In genomic region chr9:126057036-126057435, GRCh38 we compare ENCODE assay signal across 29 cellular contexts.
DNase-seq lines count a peak whose midpoint lies in the region; ATAC-seq and TF ChIP-seq lines count a peak whose summit lies in the region.
"Had no signal": no experiment of that assay in that cellular context is flagged by ENCODE, and none has a peak within 500 bp of the region (broad histone marks: within the 10 kb centered on the region; RNA-seq: fewer than 3 reads in every experiment).

No MANE protein-coding gene starts in this region.

- TF ChIP-seq CTCF in neural cell (IDR thresholded peaks at IDR 0.05; ENCODE audit: poor library complexity, severe bottlenecking) (no peak), SK-N-SH (IDR thresholded peaks at IDR 0.05) (no peak)

- no peak overlapping the region for H3K9ac ChIP-seq in neural cell (ENCODE audit: low read length)
- H3K9ac ChIP-seq in SK-N-SH: no peak overlapping the region
- H3K9ac ChIP-seq: BLaER1 treated with 17β-estradiol and CSF1 and Interleukin-3, amounts not matched to agents 10 nM and 100 nM had no signal

- no peak overlapping the region for H3K4me2 ChIP-seq in neural cell (ENCODE audit: low read length)
- no peak overlapping the region for H3K4me2 ChIP-seq in SK-N-SH
- H3K4me2 ChIP-seq: BLaER1 treated with 17β-estradiol and CSF1 and Interleukin-3, amounts not matched to agents 10 nM and 100 nM had no signal

- peaks cover 0 to 35% of the 10 kb centered on the region in 2 experiments; a peak in 2 of 4 replicates for H3K4me1 ChIP-seq in SK-N-SH (ENCODE audit: control insufficient read depth in 1 of 2, insufficient read depth in 2 of 2, low read depth in 1 of 2, low read length in 1 of 2)
- H3K4me1 ChIP-seq: BLaER1 treated with 17β-estradiol and CSF1 and Interleukin-3, amounts not matched to agents 10 nM and 100 nM; left ventricle myocardium inferior; psoas muscle had no signal

- H3K4me3 Mint-ChIP-seq in T-cell: no peak overlapping the region
- H3K4me3 Mint-ChIP-seq: activated CD8-positive, alpha-beta memory T cell treated with anti-CD3 and anti-CD28 coated beads, Interleukin-2, amount 10 ng/mL, durations not matched to agents 7 days and 5 days; activated naive CD8-positive, alpha-beta T cell treated with anti-CD3 and anti-CD28 coated beads, Interleukin-2, amount 50 U/mL, for 24 hours; activated T-cell treated with anti-CD3 and anti-CD28 coated beads, Interleukin-2, amount 50 U/mL, for 4 hours; endodermal cell; H9; naive thymus-derived CD4-positive, alpha-beta T cell had no signal

- peak overlapping the region; percentile 69 for H3K27ac ChIP-seq in neural cell (ENCODE audit: low read length)
- peak overlapping the region in 1 of 2 experiments; percentile 97; a peak in 2 of 4 replicates for H3K27ac ChIP-seq in SK-N-SH (ENCODE audit: low read depth in 2 of 2, low read length in 1 of 2)
- H3K27ac ChIP-seq: 22Rv1; BLaER1 treated with 17β-estradiol and CSF1 and Interleukin-3, amounts not matched to agents 10 nM and 100 nM; left ventricle myocardium inferior; psoas muscle; RWPE1; transverse colon had no signal

- no peaks in the 10 kb centered on the region for H3K36me3 Mint-ChIP-seq in T-cell
- H3K36me3 Mint-ChIP-seq: activated CD8-positive, alpha-beta memory T cell treated with anti-CD3 and anti-CD28 coated beads, Interleukin-2, amount 10 ng/mL, durations not matched to agents 7 days and 5 days; naive thymus-derived CD4-positive, alpha-beta T cell had no signal

- no peaks in the 10 kb centered on the region for H3K9me3 ChIP-seq in neural cell (ENCODE audit: low read length)
- H3K9me3 ChIP-seq in SK-N-SH: no peaks in the 10 kb centered on the region
- H3K9me3 ChIP-seq: BLaER1 treated with 17β-estradiol and CSF1 and Interleukin-3, amounts not matched to agents 10 nM and 100 nM; left ventricle myocardium inferior; psoas muscle; transverse colon had no signal

- no peaks in the 10 kb centered on the region for H4K20me1 ChIP-seq in neural cell (ENCODE audit: insufficient read depth)
- no peaks in the 10 kb centered on the region for H4K20me1 ChIP-seq in SK-N-SH (ENCODE audit: insufficient read depth)

- POLR2A ChIA-PET in T-cell (lab: Charles Lee) (no interaction called here), SK-N-SH (lab: Yijun Ruan, JAX) (interaction anchor here (1.7 kb wide), 1 partner anchor 8 kb away, joined by 6 read pairs; no protein-coding TSS in a partner anchor)

- H3K9me2 ChIP-seq in neural cell (ENCODE audit: insufficient read depth, low read length): no peaks in the 10 kb centered on the region
- H3K9me2 ChIP-seq in SK-N-SH: no peaks in the 10 kb centered on the region

- H2AFZ ChIP-seq in neural cell (ENCODE audit: low read depth, low read length): no peak overlapping the region
- no peak overlapping the region for H2AFZ ChIP-seq in SK-N-SH (ENCODE audit: low read depth)

- TF ChIP-seq RAD21 in neural cell (conservative IDR thresholded peaks at IDR 0.05) (no peak), SK-N-SH (IDR thresholded peaks at IDR 0.05; ENCODE audit: low read length) (no peak)

- TF ChIP-seq EP300 in neural cell (conservative IDR thresholded peaks at IDR 0.05; ENCODE audit: poor library complexity, severe bottlenecking) (no peak), SK-N-SH (IDR thresholded peaks at IDR 0.05; ENCODE audit: borderline replicate concordance in 1 of 2, low read depth in 1 of 2, low read length in 1 of 2) (no peak)

- H3K79me2 ChIP-seq in neural cell (replicated peaks; ENCODE audit: insufficient read depth, low read length) (no peaks in the 10 kb centered on the region), SK-N-SH (ENCODE audit: insufficient read depth) (no peaks in the 10 kb centered on the region)

- peak; percentile 56 for DNase-seq in NCI-H2029 treated with DMSO at 0.1 percent for 48 hours (lab: John Stamatoyannopoulos, UW)
- no peak for DNase-seq in NCI-H2029 (lab: John Stamatoyannopoulos, UW)
- DNase-seq in NCI-H1092 treated with DMSO at 0.1 percent for 48 hours (lab: John Stamatoyannopoulos, UW): peak; percentile 95
- DNase-seq in NCI-H69 (lab: John Stamatoyannopoulos, UW): peak; percentile 77
- no peak for DNase-seq in T-cell
- no peak for DNase-seq in SK-N-SH
- DNase-seq in effector CD8-positive, alpha-beta T cell (lab: John Stamatoyannopoulos, UW): no peak
- DNase-seq: activated CD4-positive, alpha-beta T cell treated with anti-CD3 and anti-CD28 coated beads, Interleukin-2, amount 50 U/mL, for 4 hours; activated CD8-positive, alpha-beta memory T cell treated with anti-CD3 and anti-CD28 coated beads, Interleukin-2, amount 10 ng/mL, durations not matched to agents 7 days and 5 days; activated naive CD8-positive, alpha-beta T cell treated with anti-CD3 and anti-CD28 coated beads, Interleukin-2, amount 50 U/mL, for 24 hours; activated T-cell treated with anti-CD3 and anti-CD28 coated beads, Interleukin-2, amount 50 U/mL, for 4 hours; central memory CD4-positive, alpha-beta T cell; endodermal cell; H9; KG1; left ventricle myocardium inferior; naive thymus-derived CD4-positive, alpha-beta T cell; NCI-H1436 treated with DMSO at 0.1 percent for 48 hours; NCI-H2227 treated with DMSO at 0.1 percent for 48 hours; OCI-M1; psoas muscle; stimulated activated CD4-positive, alpha-beta T cell treated with anti-CD3 and anti-CD28 coated beads, Interleukin-4, amount 100 ng/mL, for 1 hour; transverse colon had no signal

- H3K27me3 ChIP-seq in neural cell (ENCODE audit: insufficient read depth, low read depth, low read length) (no peaks in the 10 kb centered on the region), SK-N-SH (ENCODE audit: insufficient read depth) (peaks cover 12% of the 10 kb centered on the region; the same call in 1 of the 2 replicates)
- H3K27me3 ChIP-seq: BLaER1 treated with 17β-estradiol and CSF1 and Interleukin-3, amounts not matched to agents 10 nM and 100 nM had no signal

- WGBS in SK-N-SH (ENCODE audit: low lambda C conversion rate): 91% methylated on average over 12 of the region's 12 CpGs

- H3K4me1 Mint-ChIP-seq in T-cell: no peaks in the 10 kb centered on the region
- H3K4me1 Mint-ChIP-seq: activated CD8-positive, alpha-beta memory T cell treated with anti-CD3 and anti-CD28 coated beads, Interleukin-2, amount 10 ng/mL, durations not matched to agents 7 days and 5 days; activated naive CD8-positive, alpha-beta T cell treated with anti-CD3 and anti-CD28 coated beads, Interleukin-2, amount 50 U/mL, for 24 hours; naive thymus-derived CD4-positive, alpha-beta T cell had no signal

- no peaks in the 10 kb centered on the region for H3K9me3 Mint-ChIP-seq in T-cell
- H3K9me3 Mint-ChIP-seq: activated naive CD8-positive, alpha-beta T cell treated with anti-CD3 and anti-CD28 coated beads, Interleukin-2, amount 50 U/mL, for 24 hours; activated T-cell treated with anti-CD3 and anti-CD28 coated beads, Interleukin-2, amount 50 U/mL, for 4 hours; endodermal cell; H9 had no signal

- CTCF ChIA-PET in T-cell (lab: Charles Lee): no interaction called here
- CTCF ChIA-PET in SK-N-SH (lab: Yijun Ruan, JAX): interaction anchor here (0.8 to 1.0 kb wide), 2 partner anchors 435 to 498 kb away, joined by 3 read pairs; no protein-coding TSS in a partner anchor

- peaks cover 24 to 45% of the 10 kb centered on the region in 2 donors for H3K27me3 Mint-ChIP-seq in T-cell

- no peak overlapping the region for H3K4me3 ChIP-seq in neural cell (ENCODE audit: low read length)
- H3K4me3 ChIP-seq in SK-N-SH (ENCODE audit: low read depth in 2 of 2, low read length in 1 of 2): no peak overlapping the region
- H3K4me3 ChIP-seq: BLaER1 treated with 17β-estradiol and CSF1 and Interleukin-3, amounts not matched to agents 10 nM and 100 nM; left ventricle myocardium inferior; psoas muscle; transverse colon had no signal

- no peak overlapping the region for H3K27ac Mint-ChIP-seq in T-cell
- H3K27ac Mint-ChIP-seq: activated CD8-positive, alpha-beta memory T cell treated with anti-CD3 and anti-CD28 coated beads, Interleukin-2, amount 10 ng/mL, durations not matched to agents 7 days and 5 days; activated naive CD8-positive, alpha-beta T cell treated with anti-CD3 and anti-CD28 coated beads, Interleukin-2, amount 50 U/mL, for 24 hours; endodermal cell; H9; naive thymus-derived CD4-positive, alpha-beta T cell had no signal

- no peaks in the 10 kb centered on the region for H3F3A ChIP-seq in neural cell (ENCODE audit: insufficient read depth, low read length, poor library complexity, severe bottlenecking)
- H3F3A ChIP-seq in SK-N-SH (replicated peaks; ENCODE audit: insufficient read depth): no peaks in the 10 kb centered on the region

- ATAC-seq in T-cell (replicated peaks in 1 of 4): no peak
- ATAC-seq: activated CD4-positive, CD25-positive, alpha-beta regulatory T cell treated with anti-CD3 and anti-CD28 coated beads, Interleukin-2, amount 50 U/mL, for 24 hours; activated CD8-positive, alpha-beta memory T cell treated with anti-CD3 and anti-CD28 coated beads, Interleukin-2, amount 10 ng/mL, durations not matched to agents 7 days and 5 days; activated naive CD8-positive, alpha-beta T cell treated with anti-CD3 and anti-CD28 coated beads, Interleukin-2, amount 50 U/mL, for 24 hours; activated T-cell treated with anti-CD3 and anti-CD28 coated beads, Interleukin-2, amount 50 U/mL, for 4 hours; naive thymus-derived CD4-positive, alpha-beta T cell; psoas muscle; sciatic nerve had no signal

- no peaks in the 10 kb centered on the region for H3K36me3 ChIP-seq in neural cell (ENCODE audit: insufficient read depth, low read length)
- no peaks in the 10 kb centered on the region for H3K36me3 ChIP-seq in SK-N-SH (replicated peaks in 1 of 2; ENCODE audit: control insufficient read depth in 1 of 2, insufficient read depth in 2 of 2, low read length in 1 of 2)
- H3K36me3 ChIP-seq: BLaER1 treated with 17β-estradiol and CSF1 and Interleukin-3, amounts not matched to agents 10 nM and 100 nM; left ventricle myocardium inferior; transverse colon had no signal

TF ChIP-seq in neural cell, 6 proteins besides CTCF, POLR2A, EP300 and RAD21 (continues in another document):
- no peak for TF ChIP-seq SMC3 (conservative IDR thresholded peaks at IDR 0.05; ENCODE audit: poor library complexity)

TF ChIP-seq in SK-N-SH, 30 proteins besides CTCF, POLR2A, EP300 and RAD21:
- TF ChIP-seq TEAD4 (IDR thresholded peaks at IDR 0.05; ENCODE audit: borderline replicate concordance, insufficient read depth): no peak
- no peak for TF ChIP-seq FOXJ3 (CRISPR knock-in tag; IDR thresholded peaks at IDR 0.05)
TF ChIP-seq in SK-N-SH: peak in this region for 0.

Comparison
In these comparisons a context has a peak if more than half of its experiments do, and no peak if none do; other contexts are left out.
1. DNase-seq: peak in NCI-H2029 treated with DMSO at 0.1 percent for 48 hours (single experiment), NCI-H1092 treated with DMSO at 0.1 percent for 48 hours (single experiment) and NCI-H69 (single experiment); none in NCI-H2029 (single experiment), T-cell (0 of 34), SK-N-SH (single experiment) and effector CD8-positive, alpha-beta T cell (single experiment).